Comparison of ENCODE assay signal across 8 cellular contexts in the genomic region with DNA sequence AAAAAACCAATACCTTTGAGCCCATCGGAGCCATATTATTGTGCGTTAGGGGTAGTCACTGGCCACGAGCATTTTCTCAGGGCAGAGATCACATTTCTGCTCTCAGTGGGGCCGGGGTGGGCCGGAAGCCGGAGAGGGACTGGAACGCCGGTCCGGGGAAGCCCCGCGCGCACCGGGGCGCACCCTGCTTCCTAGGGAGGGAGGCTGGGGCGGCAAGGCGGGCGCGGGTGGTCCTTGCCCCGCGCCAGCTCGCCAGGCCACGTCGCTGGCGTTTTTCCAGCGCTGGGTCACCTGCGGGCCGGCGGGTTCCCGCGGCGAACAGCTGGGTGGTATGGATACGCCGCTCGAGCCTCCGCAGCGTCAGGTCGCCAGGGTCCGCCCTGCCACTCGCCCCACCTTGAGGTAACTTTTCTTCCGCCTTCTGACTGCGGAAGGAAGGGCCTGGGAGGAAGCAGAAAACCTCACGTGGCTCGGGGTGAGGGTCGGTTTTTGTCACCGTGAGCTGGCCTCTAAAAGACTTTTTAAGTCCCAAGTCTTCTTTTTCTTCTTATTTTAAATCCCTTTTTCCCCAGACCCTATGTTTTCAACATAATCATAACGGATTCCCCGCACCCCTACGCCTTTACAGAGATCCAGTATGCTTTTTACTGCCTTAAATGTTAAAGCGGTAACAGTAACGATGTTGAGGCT. TPM values are rescaled to one million over a fixed set of nuclear protein-coding genes. Genes with fewer than 3 reads are reported as not detected.
A peak's percentile ranks its signal among the peaks of the same experiment; 100 is the strongest.
DNase-seq lines count a peak whose midpoint lies in the region; ATAC-seq, FAIRE-seq and TF ChIP-seq lines count a peak whose summit lies in the region.

No MANE protein-coding gene starts in this region.

- TF ChIP-seq CTCF in OCI-LY1 (IDR thresholded peaks at IDR 0.05; ENCODE audit: low read length) (no peak), pancreas (IDR thresholded peaks at IDR 0.05) (no peak), transverse colon (IDR thresholded peaks at IDR 0.05) (no peak)

- H3F3A ChIP-seq in OCI-LY1 (ENCODE audit: insufficient read depth, low read length), result no peaks in the 10 kb centered on the region

- H3K79me2 ChIP-seq in OCI-LY1 (ENCODE audit: insufficient read depth, low read length), result peaks cover 5% of the 10 kb centered on the region; the same call in 1 of the 2 replicates

- peak overlapping the region; percentile 66 for H2AFZ ChIP-seq in OCI-LY1 (ENCODE audit: low read length)

- H3K36me3 ChIP-seq in OCI-LY1 (ENCODE audit: insufficient read depth, low read length), result peaks cover 22% of the 10 kb centered on the region
- peaks cover 0 to 10% (median 0%) of the 10 kb centered on the region in 3 donors for H3K36me3 ChIP-seq in pancreas
- peaks cover 0 to 7% (median 0%) of the 10 kb centered on the region in 4 donors for H3K36me3 ChIP-seq in transverse colon

- no peaks in the 10 kb centered on the region for H4K20me1 ChIP-seq in OCI-LY1 (ENCODE audit: insufficient read depth, low read length)

- FAIRE-seq in pancreas (lab: Jason Lieb, UNC), result no peak

- ATAC-seq in GM18861 (IDR thresholded peaks at IDR 0.05; ENCODE audit: unreplicated experiment) (peak; percentile 43), HG03064 (IDR thresholded peaks at IDR 0.05; ENCODE audit: low read depth, unreplicated experiment) (peak; percentile 48), pancreas (peak; percentile 22 to 52 (median 24))

- in situ Hi-C loops in transverse colon (cut with MboI; ENCODE audit: low pct_ligation_motif_present in 1 of 4, low pct_unique_long_range_greater_than_20kb in 1 of 4, low sequenced_read_pairs in 3 of 4), result loop anchor here in 3 of 4 donors (10.0 to 25.0 kb wide), 2 partner anchors 51 to 89 kb away; no protein-coding TSS in a partner anchor

- 3 to 4% methylated on average over 50 of the region's 50 CpGs for WGBS in pancreas, 2 donors
- WGBS in transverse colon (ENCODE audit: low coverage in 1 of 2), 2 donors, result 3 to 24% methylated on average over 5 to 50 of the region's 50 CpGs

- H3K4me3 ChIP-seq in OCI-LY1 (ENCODE audit: low read depth, low read length, poor library complexity, severe bottlenecking) (peak overlapping the region; percentile 77), pancreas (peak overlapping the region; percentile 61 to 80 (median 66)), transverse colon (peak overlapping the region; percentile 57 to 77 (median 66))

- DNase-seq in A172 (ENCODE audit: low spot score) (peak; percentile 54), foreskin melanocyte (peak; percentile 45), pancreas (peak; percentile 75 to 91 (median 82)), transverse colon (peak; percentile 82)
- peak; percentile 53 to 70 for DNase-seq in activated T-helper 1 cell treated with anti-CD3 and anti-CD28 coated beads, Interleukin-2, amount 50 U/mL, for 16 hours (ENCODE audit: low read depth in 1 of 2, low spot score in 1 of 2)

- intact Hi-C loops in pancreas (cut with DNase I) (loop anchor here in 1 of 3 donors (10.0 kb wide), 1 partner anchor 61 kb away; no protein-coding TSS in a partner anchor), transverse colon (cut with DNase I; ENCODE audit: low total_unique reads) (loop anchor here (10.0 kb wide), 1 partner anchor 61 kb away; no protein-coding TSS in a partner anchor)

- TF ChIP-seq EP300 in transverse colon (IDR thresholded peaks at IDR 0.05; ENCODE audit: low read depth), result no peak

- peak overlapping the region; percentile 76 for H3K9ac ChIP-seq in OCI-LY1 (ENCODE audit: low read length)

- TF ChIP-seq POLR2A in transverse colon (IDR thresholded peaks at IDR 0.05), result peak; percentile 89

- H3K4me1 ChIP-seq in OCI-LY1 (ENCODE audit: insufficient read depth, low read length, severe bottlenecking), result peaks cover 28% of the 10 kb centered on the region
- H3K4me1 ChIP-seq in pancreas, result peaks cover 0 to 11% (median 0%) of the 10 kb centered on the region in 3 donors
- peaks cover 5 to 31% (median 21%) of the 10 kb centered on the region in 4 donors for H3K4me1 ChIP-seq in transverse colon

- peak overlapping the region; percentile 62 for H3K4me2 ChIP-seq in OCI-LY1 (ENCODE audit: low read length)

- no peaks in the 10 kb centered on the region for H3K9me3 ChIP-seq in OCI-LY1 (ENCODE audit: low read length)
- H3K9me3 ChIP-seq in pancreas, result no peaks in the 10 kb centered on the region
- no peaks in the 10 kb centered on the region for H3K9me3 ChIP-seq in transverse colon

- H3K27me3 ChIP-seq in OCI-LY1 (ENCODE audit: insufficient read depth, low read length) (no peaks in the 10 kb centered on the region), pancreas (no peaks in the 10 kb centered on the region), transverse colon (no peaks in the 10 kb centered on the region)

- H3K27ac ChIP-seq in OCI-LY1 (ENCODE audit: low read depth, low read length, poor library complexity, severe bottlenecking) (peak overlapping the region; percentile 86), pancreas (peak overlapping the region; percentile 87 to 99 (median 94)), transverse colon (peak overlapping the region; percentile 97 to 100 (median 99))

- H3K9me2 ChIP-seq in OCI-LY1 (ENCODE audit: low read depth, low read length), result no peaks in the 10 kb centered on the region

RNA-seq across cellular contexts. Expression of a gene that starts 2.7 kb away (rescaled TPM):
- total RNA-seq in A172 (2014; rRNA removed; shearing (Covaris generic)), result 8,683 and 8,714 TPM in 2 replicates
- total RNA-seq in pancreas, result over 10,000 TPM in 1 of 6 donors, 1,000 to 10,000 TPM in 5; 5,266 to 10,343 (median 8,842) TPM
- polyA plus RNA-seq in pancreas, result 1,000 to 10,000 TPM; 5,006 to 5,774 TPM
- total RNA-seq in transverse colon, result 1,000 to 10,000 TPM; 2,654 to 8,743 (median 5,443) TPM

Comparison
In these comparisons a context has a peak if more than half of its experiments do, and no peak if none do; other contexts are left out.
1. Peak in every context shown above with its lines: DNase-seq, ATAC-seq, H3K4me3 ChIP-seq and H3K27ac ChIP-seq.